ENCODE assay signal across 22 cellular contexts in the genomic region with DNA sequence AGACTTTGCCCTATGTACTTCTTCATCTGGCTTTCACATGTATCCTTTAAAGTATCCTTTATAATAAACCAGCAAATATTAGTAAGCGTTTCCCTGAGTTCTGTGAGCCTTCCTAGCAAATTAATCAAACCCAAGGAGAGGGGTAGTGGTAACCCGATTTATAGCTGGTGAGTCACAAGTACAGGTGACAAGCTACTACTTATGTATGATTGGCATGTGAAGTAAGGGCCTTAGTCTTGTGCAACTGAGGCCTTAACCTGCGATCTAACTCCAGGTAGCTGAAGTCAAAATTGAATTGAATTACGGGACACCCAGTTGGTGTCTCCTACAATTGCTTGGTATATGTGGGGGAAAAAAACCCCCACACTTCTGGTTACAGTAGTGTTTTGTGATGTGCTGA. TPM values are rescaled to one million over a fixed set of nuclear protein-coding genes. Genes with fewer than 3 reads are reported as not detected.
A peak's percentile ranks its signal among the peaks of the same experiment; 100 is the strongest.
DNase-seq lines count a peak whose midpoint lies in the region; ATAC-seq, FAIRE-seq and TF ChIP-seq lines count a peak whose summit lies in the region.
"Had no signal": no experiment of that assay in that cellular context is flagged by ENCODE, and none has a peak within 500 bp of the region (broad histone marks: within the 10 kb centered on the region; RNA-seq: fewer than 3 reads in every experiment).

No MANE protein-coding gene starts in this region.

- no peaks in the 10 kb centered on the region for H3K9me3 Mint-ChIP-seq in nephron progenitor cell

- no peak for TF ChIP-seq POLR2A in Peyer's patch (IDR thresholded peaks at IDR 0.05)

- H3K4me3 Mint-ChIP-seq in nephron progenitor cell: no peak overlapping the region

- peaks cover 60% of the 10 kb centered on the region for H3K36me3 Mint-ChIP-seq in nephron progenitor cell (ENCODE audit: low read depth)

- DNase-seq in cardiac muscle cell (ENCODE audit: low read depth in 1 of 2, low spot score in 1 of 2): no peak
- DNase-seq in left ventricle myocardium superior: no peak
- peak; percentile 33 for DNase-seq in bronchial epithelial cell (ENCODE audit: low read depth)
- no peak for DNase-seq in nephron progenitor cell
- no peak for DNase-seq in DMS79 (lab: John Stamatoyannopoulos, UW)
- DNase-seq in posterior vena cava (ENCODE audit: low spot score): no peak
- no peak for DNase-seq in Peyer's patch
- DNase-seq: Calu3; DND-41; GM23248; Karpas-422; NCI-H1092 treated with DMSO at 0.1 percent for 48 hours; NCI-H1436; NCI-H187 treated with DMSO at 0.1 percent for 48 hours; NCI-H524 treated with DMSO at 0.1 percent for 48 hours; NCI-H774; NK-92 treated with Interleukin-12 subunit alpha and Interleukin-12 subunit beta, amount 100 ng/mL, for 24 hours; SIG-M5 had no signal

- no peaks in the 10 kb centered on the region for H3K27me3 Mint-ChIP-seq in nephron progenitor cell (ENCODE audit: low read depth, poor library complexity)

- H3K4me3 ChIP-seq in cardiac muscle cell (no peak overlapping the region), bronchial epithelial cell (ENCODE audit: low read depth, low read length) (no peak overlapping the region), Peyer's patch (no peak overlapping the region)
- H3K4me3 ChIP-seq: GM23248, HAP-1, SK-N-MC had no signal

- H3K36me3 ChIP-seq in cardiac muscle cell (peaks cover 23% of the 10 kb centered on the region), bronchial epithelial cell (ENCODE audit: control insufficient read depth, insufficient read depth, low read length) (peaks cover 12% of the 10 kb centered on the region), Peyer's patch (no peaks in the 10 kb centered on the region)

- ATAC-seq in left ventricle myocardium superior (no peak), GM18517 (IDR thresholded peaks at IDR 0.05; ENCODE audit: unreplicated experiment) (no peak)

- H3K4me1 ChIP-seq in cardiac muscle cell (ENCODE audit: low read depth) (peaks cover 16% of the 10 kb centered on the region), Peyer's patch (peaks cover 0 to 6% (median 0%) of the 10 kb centered on the region in 4 donors)

- TF ChIP-seq CTCF in cardiac muscle cell (IDR thresholded peaks at IDR 0.05; ENCODE audit: low read depth, low read length) (no peak), bronchial epithelial cell (IDR thresholded peaks at IDR 0.05; ENCODE audit: insufficient read depth, low read length, severe bottlenecking) (no peak), nephron progenitor cell (IDR thresholded peaks at IDR 0.05) (no peak), Peyer's patch (IDR thresholded peaks at IDR 0.05) (no peak)

- H3K27me3 ChIP-seq in cardiac muscle cell (no peaks in the 10 kb centered on the region), bronchial epithelial cell (ENCODE audit: control insufficient read depth, insufficient read depth, low read length) (no peaks in the 10 kb centered on the region), Peyer's patch (no peaks in the 10 kb centered on the region)

- FAIRE-seq in bronchial epithelial cell (lab: Jason Lieb, UNC): no peak
- FAIRE-seq: GM12892 had no signal

- H3K27ac Mint-ChIP-seq in nephron progenitor cell: peak overlapping the region; percentile 36

- H3K4me1 Mint-ChIP-seq in nephron progenitor cell: no peaks in the 10 kb centered on the region

- H3K27ac ChIP-seq in cardiac muscle cell: peak overlapping the region; percentile 2
- H3K27ac ChIP-seq in Peyer's patch: no peak overlapping the region
- H3K27ac ChIP-seq: GM23248, SK-N-MC had no signal

- intact Hi-C loops in left ventricle myocardium superior (cut with micrococcal nuclease): no loop called here
- intact Hi-C loops in posterior vena cava (cut with DNase I): no loop called here

- H3K9me3 ChIP-seq in cardiac muscle cell (ENCODE audit: low read depth) (no peaks in the 10 kb centered on the region), Peyer's patch (no peaks in the 10 kb centered on the region)
- H3K9me3 ChIP-seq: HAP-1 had no signal

RNA-seq across cellular contexts. Expression of gene SLC16A1, which starts 26.0 kb away (rescaled TPM):
- total RNA-seq in cardiac muscle cell (130 and 137 TPM in 2 replicates), left ventricle myocardium superior (123 TPM), bronchial epithelial cell (180 and 213 TPM in 2 replicates), posterior vena cava (10 to 100 TPM; 34.0 to 39.7 TPM), Peyer's patch (10 to 100 TPM in 3 of 4 donors, 1 to 10 TPM in 1; 2.5 to 33.1 (median 14.0) TPM)
- polyA plus RNA-seq in cardiac muscle cell: 146 and 163 TPM in 2 replicates
